18 cellular contexts compared by ENCODE assay signal in the genomic region with DNA sequence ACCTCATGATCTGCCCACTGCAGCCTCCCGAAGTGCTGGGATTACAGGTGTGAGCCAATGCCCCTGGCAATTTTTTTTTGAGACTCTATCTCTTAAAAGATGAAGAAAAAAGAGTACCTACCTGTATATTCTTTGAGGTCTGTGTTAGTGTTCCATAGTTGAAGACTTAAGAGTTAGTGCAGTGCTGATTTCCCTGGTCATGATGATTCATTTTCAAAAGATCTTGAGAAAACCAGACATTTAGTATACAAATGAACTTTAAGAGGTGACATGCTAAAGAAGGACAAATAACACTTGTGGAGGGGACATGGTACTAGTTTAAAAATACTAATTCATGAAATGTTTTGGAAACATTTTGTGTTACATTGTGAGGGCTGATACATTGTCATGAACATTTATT. TPM values are rescaled to one million over a fixed set of nuclear protein-coding genes. Genes with fewer than 3 reads are reported as not detected.
DNase-seq lines count a peak whose midpoint lies in the region; ATAC-seq and TF ChIP-seq lines count a peak whose summit lies in the region.
"Had no signal": no experiment of that assay in that cellular context is flagged by ENCODE, and none has a peak within 500 bp of the region (broad histone marks: within the 10 kb centered on the region; RNA-seq: fewer than 3 reads in every experiment).

No MANE protein-coding gene starts in this region.

- CTCF ChIA-PET in T-cell (lab: Charles Lee) = no interaction called here

- intact Hi-C loops in psoas muscle (cut with DNase I) (no loop called here), dorsolateral prefrontal cortex (cut with DNase I) (no loop called here)

- no peak for DNase-seq in activated T-cell treated with anti-CD3 and anti-CD28 coated beads, Interleukin-2, amount 50 U/mL, for 24 hours
- DNase-seq in activated T-cell treated with anti-CD3 and anti-CD28 coated beads, Interleukin-2, amount 50 U/mL, for 4 hours = no peak
- DNase-seq in T-cell (no peak), smooth muscle cell (lab: John Stamatoyannopoulos, UW; ENCODE audit: unreplicated experiment) (no peak), psoas muscle (no peak), dorsolateral prefrontal cortex (no peak)
- DNase-seq in effector memory CD8-positive, alpha-beta T cell = no peak
- DNase-seq in stimulated activated CD4-positive, alpha-beta T cell treated with anti-CD3 and anti-CD28 coated beads, Interleukin-2, amount 100 ng/mL, for 48 hours = no peak
- DNase-seq: activated gamma-delta T cell treated with Interleukin-2 at 50 U/mL for 16 hours, aorta, C1 segment of cervical spinal cord, colonic mucosa, DMS153, kidney glomerular epithelial cell, NCI-H82, PC-3, T1000, upper lobe of right lung had no signal

- no peaks in the 10 kb centered on the region for H3K27me3 ChIP-seq in smooth muscle cell (ENCODE audit: low read depth)
- H3K27me3 ChIP-seq in psoas muscle (ENCODE audit: insufficient read depth in 3 of 3, low read length in 2 of 3) = no peaks in the 10 kb centered on the region
- no peaks in the 10 kb centered on the region for H3K27me3 ChIP-seq in dorsolateral prefrontal cortex
- H3K27me3 ChIP-seq: colonic mucosa, upper lobe of right lung had no signal

- H3K27ac ChIP-seq in smooth muscle cell (ENCODE audit: low read depth) (peak overlapping the region; percentile 9), psoas muscle (no peak overlapping the region), dorsolateral prefrontal cortex (no peak overlapping the region)
- H3K27ac ChIP-seq: colonic mucosa, upper lobe of right lung had no signal

- no peaks in the 10 kb centered on the region for H3K27me3 Mint-ChIP-seq in activated T-cell treated with anti-CD3 and anti-CD28 coated beads, Interleukin-2, amount 50 U/mL, for 24 hours
- H3K27me3 Mint-ChIP-seq in activated T-cell treated with anti-CD3 and anti-CD28 coated beads, Interleukin-2, amount 50 U/mL, for 4 hours (ENCODE audit: low read depth) = no peaks in the 10 kb centered on the region
- no peaks in the 10 kb centered on the region for H3K27me3 Mint-ChIP-seq in T-cell
- H3K27me3 Mint-ChIP-seq in effector memory CD8-positive, alpha-beta T cell = no peaks in the 10 kb centered on the region

- peaks cover 58% of the 10 kb centered on the region for H3K4me1 Mint-ChIP-seq in activated T-cell treated with anti-CD3 and anti-CD28 coated beads, Interleukin-2, amount 50 U/mL, for 24 hours (ENCODE audit: low read depth)
- H3K4me1 Mint-ChIP-seq in activated T-cell treated with anti-CD3 and anti-CD28 coated beads, Interleukin-2, amount 50 U/mL, for 4 hours (ENCODE audit: low read depth) = peaks cover 47% of the 10 kb centered on the region
- peaks cover 58 to 69% (median 63%) of the 10 kb centered on the region in 3 donors for H3K4me1 Mint-ChIP-seq in T-cell
- H3K4me1 Mint-ChIP-seq in effector memory CD8-positive, alpha-beta T cell (ENCODE audit: low read depth in 2 of 2) = peaks cover 24 to 45% of the 10 kb centered on the region in 2 donors

- H3K4me3 ChIP-seq in smooth muscle cell (no peak overlapping the region), psoas muscle (no peak overlapping the region), dorsolateral prefrontal cortex (no peak overlapping the region)
- H3K4me3 ChIP-seq: colonic mucosa, upper lobe of right lung had no signal

- H3K9me3 Mint-ChIP-seq in activated T-cell treated with anti-CD3 and anti-CD28 coated beads, Interleukin-2, amount 50 U/mL, for 24 hours = no peaks in the 10 kb centered on the region
- H3K9me3 Mint-ChIP-seq in activated T-cell treated with anti-CD3 and anti-CD28 coated beads, Interleukin-2, amount 50 U/mL, for 4 hours = no peaks in the 10 kb centered on the region
- H3K9me3 Mint-ChIP-seq in T-cell = no peaks in the 10 kb centered on the region
- no peaks in the 10 kb centered on the region for H3K9me3 Mint-ChIP-seq in effector memory CD8-positive, alpha-beta T cell

- no peaks in the 10 kb centered on the region for H3F3A ChIP-seq in smooth muscle cell (ENCODE audit: low read depth)

- H3K9me3 ChIP-seq in smooth muscle cell (replicated peaks; ENCODE audit: low read depth) = no peaks in the 10 kb centered on the region
- no peaks in the 10 kb centered on the region for H3K9me3 ChIP-seq in psoas muscle
- H3K9me3 ChIP-seq: colonic mucosa, upper lobe of right lung had no signal

- no peak overlapping the region for H3K4me3 Mint-ChIP-seq in activated T-cell treated with anti-CD3 and anti-CD28 coated beads, Interleukin-2, amount 50 U/mL, for 24 hours
- H3K4me3 Mint-ChIP-seq in activated T-cell treated with anti-CD3 and anti-CD28 coated beads, Interleukin-2, amount 50 U/mL, for 4 hours = no peak overlapping the region
- H3K4me3 Mint-ChIP-seq in T-cell = no peak overlapping the region
- no peak overlapping the region for H3K4me3 Mint-ChIP-seq in effector memory CD8-positive, alpha-beta T cell

- H3K36me3 ChIP-seq in smooth muscle cell (ENCODE audit: low read depth) (no peaks in the 10 kb centered on the region), psoas muscle (ENCODE audit: insufficient read depth in 1 of 2, low read depth in 1 of 2) (no peaks in the 10 kb centered on the region)
- H3K36me3 ChIP-seq: colonic mucosa, upper lobe of right lung had no signal

- H3K9ac ChIP-seq in smooth muscle cell (ENCODE audit: low read depth) = no peak overlapping the region

- POLR2A ChIA-PET in T-cell (lab: Charles Lee) = interaction anchor here in 1 of 2 donors (0.5 kb wide), 1 partner anchor 29 kb away, joined by 3 read pairs; no protein-coding TSS in a partner anchor

- ATAC-seq in activated T-cell treated with anti-CD3 and anti-CD28 coated beads, Interleukin-2, amount 50 U/mL, for 4 hours = no peak
- ATAC-seq in T-cell (replicated peaks in 1 of 4) (no peak), psoas muscle (no peak)
- ATAC-seq in effector memory CD8-positive, alpha-beta T cell (replicated peaks) = no peak
- ATAC-seq: PC-3, upper lobe of right lung had no signal

- WGBS in smooth muscle cell (ENCODE audit: low lambda C conversion rate) = 70% methylated on average over 1 of the region's 1 CpG
- 99 to 100% (median 100%) methylated on average over 1 of the region's 1 CpG for WGBS in psoas muscle, 3 donors

- H3K36me3 Mint-ChIP-seq in activated T-cell treated with anti-CD3 and anti-CD28 coated beads, Interleukin-2, amount 50 U/mL, for 24 hours (ENCODE audit: low read depth) = peaks cover 19% of the 10 kb centered on the region
- peaks cover 2% of the 10 kb centered on the region for H3K36me3 Mint-ChIP-seq in activated T-cell treated with anti-CD3 and anti-CD28 coated beads, Interleukin-2, amount 50 U/mL, for 4 hours (ENCODE audit: insufficient read depth)
- H3K36me3 Mint-ChIP-seq in T-cell = peaks cover 11% of the 10 kb centered on the region
- H3K36me3 Mint-ChIP-seq in effector memory CD8-positive, alpha-beta T cell (ENCODE audit: insufficient read depth) = peaks cover 4% of the 10 kb centered on the region

- H3K4me1 ChIP-seq in smooth muscle cell (ENCODE audit: low read depth) = no peaks in the 10 kb centered on the region
- H3K4me1 ChIP-seq in psoas muscle = peaks cover 10% of the 10 kb centered on the region
- H3K4me1 ChIP-seq: colonic mucosa, upper lobe of right lung had no signal

- TF ChIP-seq CTCF in smooth muscle cell (IDR thresholded peaks at IDR 0.05; ENCODE audit: borderline replicate concordance, insufficient read depth, poor library complexity, severe bottlenecking) (no peak), psoas muscle (IDR thresholded peaks at IDR 0.05) (no peak), dorsolateral prefrontal cortex (IDR thresholded peaks at IDR 0.05 in 54 of 56, conservative IDR thresholded peaks at IDR 0.05 in 2 of 56; ENCODE audit: low read depth in 1 of 56, partially characterized antibody in 56 of 56) (no peak)

- peaks cover 97% of the 10 kb centered on the region for H4K20me1 ChIP-seq in smooth muscle cell (ENCODE audit: low read depth)

- H3K27ac Mint-ChIP-seq in activated T-cell treated with anti-CD3 and anti-CD28 coated beads, Interleukin-2, amount 50 U/mL, for 24 hours = peak overlapping the region; percentile 20
- peak overlapping the region; percentile 34 to 62 for H3K27ac Mint-ChIP-seq in T-cell
- peak overlapping the region; percentile 42 to 68 for H3K27ac Mint-ChIP-seq in effector memory CD8-positive, alpha-beta T cell

- H3K79me2 ChIP-seq in smooth muscle cell (ENCODE audit: low read depth) = peaks cover 97% of the 10 kb centered on the region

- H2AFZ ChIP-seq in smooth muscle cell (ENCODE audit: low read depth) = no peak overlapping the region

- H3K4me2 ChIP-seq in smooth muscle cell = no peak overlapping the region

RNA-seq across cellular contexts. Expression of gene CBL, which starts 17.7 kb away (rescaled TPM):
- total RNA-seq in activated T-cell treated with anti-CD3 and anti-CD28 coated beads, Interleukin-2, amount 50 U/mL, for 4 hours = 10 to 100 TPM; 18.7 to 19.6 (median 19.5) TPM
- total RNA-seq in T-cell = 10 to 100 TPM; 40.9 to 42.2 (median 41.1) TPM
- 17.6 and 18.9 TPM in 2 replicates for total RNA-seq in smooth muscle cell
- polyA plus RNA-seq in smooth muscle cell = 5.0 and 5.7 TPM in 2 replicates
- 1 to 10 TPM; 3.6 to 7.6 (median 7.2) TPM for total RNA-seq in psoas muscle
- 1 to 10 TPM in 2 of 3 donors, under 1 TPM in 1; 0.94 to 3.4 (median 2.2) TPM for polyA plus RNA-seq in psoas muscle
- total RNA-seq in dorsolateral prefrontal cortex = 10 to 100 TPM; 22.9 to 40.0 (median 30.5) TPM

RNA-seq across cellular contexts. Expression of gene NHERF4, which starts 38.6 kb away (rescaled TPM):
- under 1 TPM in 2 of 3 donors, not detected in 1; 0.18 to 0.43 TPM for total RNA-seq in activated T-cell treated with anti-CD3 and anti-CD28 coated beads, Interleukin-2, amount 50 U/mL, for 4 hours
- 1 to 10 TPM in 1 of 5 donors, under 1 TPM in 3, not detected in 1; 0.30 to 1.1 (median 0.73) TPM for total RNA-seq in T-cell
- not detected in 2 replicates for total RNA-seq in smooth muscle cell
- 0.34 and 0.39 TPM in 2 replicates for polyA plus RNA-seq in smooth muscle cell
- total RNA-seq in psoas muscle = not detected
- under 1 TPM; 0.06 to 0.17 (median 0.07) TPM for polyA plus RNA-seq in psoas muscle
- total RNA-seq in dorsolateral prefrontal cortex = 1 to 10 TPM in 3 of 120 experiments, under 1 TPM in 11, not detected in 106; 0.13 to 1.2 (median 0.40) TPM

RNA-seq across cellular contexts. Expression of gene NLRX1, which starts 55.3 kb away (rescaled TPM):
- total RNA-seq in activated T-cell treated with anti-CD3 and anti-CD28 coated beads, Interleukin-2, amount 50 U/mL, for 4 hours = 10 to 100 TPM in 1 of 3 donors, 1 to 10 TPM in 2; 9.7 to 13.2 (median 9.7) TPM
- total RNA-seq in T-cell = 10 to 100 TPM in 3 of 5 donors, 1 to 10 TPM in 2; 6.5 to 12.8 (median 11.6) TPM
- 10.6 and 13.0 TPM in 2 replicates for total RNA-seq in smooth muscle cell
- 16.8 and 18.7 TPM in 2 replicates for polyA plus RNA-seq in smooth muscle cell
- total RNA-seq in psoas muscle = 10 to 100 TPM; 18.1 to 28.7 (median 27.1) TPM
- 10 to 100 TPM in 2 of 3 donors, 1 to 10 TPM in 1; 8.8 to 15.4 (median 10.3) TPM for polyA plus RNA-seq in psoas muscle
- total RNA-seq in dorsolateral prefrontal cortex = 10 to 100 TPM in 48 of 120 experiments, 1 to 10 TPM in 72; 5.5 to 16.3 (median 9.4) TPM
